15 cellular contexts compared by ENCODE assay signal in genomic region chr10:79220296-79220695, GRCh38.
A peak's percentile ranks its signal among the peaks of the same experiment; 100 is the strongest.
DNase-seq lines count a peak whose midpoint lies in the region; ATAC-seq and TF ChIP-seq lines count a peak whose summit lies in the region.
"Had no signal": no experiment of that assay in that cellular context is flagged by ENCODE, and none has a peak within 500 bp of the region (broad histone marks: within the 10 kb centered on the region; RNA-seq: fewer than 3 reads in every experiment).

No MANE protein-coding gene starts in this region.

- H3K9me3 ChIP-seq in HCT116 (ENCODE audit: control insufficient read depth in 1 of 2, insufficient read depth in 1 of 2, low read depth in 1 of 2, low read length in 2 of 2) (no peaks in the 10 kb centered on the region), adrenal gland (replicated peaks in 1 of 3) (no peaks in the 10 kb centered on the region), iPS-20b (ENCODE audit: insufficient read depth, low read depth, low read length) (no peaks in the 10 kb centered on the region), sigmoid colon (no peaks in the 10 kb centered on the region)

- TF ChIP-seq POLR2A in HCT116 (IDR thresholded peaks at IDR 0.05; ENCODE audit: borderline replicate concordance, extremely low read depth, insufficient read depth, insufficient read length) (no peak), adrenal gland (IDR thresholded peaks at IDR 0.05) (no peak), sigmoid colon (IDR thresholded peaks at IDR 0.05) (no peak)

- H3K36me3 ChIP-seq in HCT116 (ENCODE audit: control insufficient read depth in 1 of 2, insufficient read depth in 2 of 2, low read length in 2 of 2) (peaks cover 6 to 11% of the 10 kb centered on the region in 2 experiments; a peak in 1 of 4 replicates), adrenal gland (replicated peaks in 1 of 2) (peaks cover 0 to 26% of the 10 kb centered on the region in 2 donors), iPS-20b (ENCODE audit: insufficient read depth, low read depth, low read length) (peaks cover 34% of the 10 kb centered on the region), sigmoid colon (peaks cover 12 to 28% (median 21%) of the 10 kb centered on the region in 4 donors)

- no peak overlapping the region for H3K4me3 ChIP-seq in HCT116 (replicated peaks in 1 of 2; ENCODE audit: low read depth in 1 of 2, low read length in 2 of 2)
- H3K4me3 ChIP-seq in adrenal gland, result no peak overlapping the region
- no peak overlapping the region for H3K4me3 ChIP-seq in iPS-20b (ENCODE audit: low read length)
- H3K4me3 ChIP-seq in sigmoid colon, result no peak overlapping the region
- H3K4me3 ChIP-seq: PC-9 had no signal

- WGBS in adrenal gland, 4 donors, result 59 to 68% (median 64%) methylated on average over 7 of the region's 7 CpGs
- WGBS in sigmoid colon, 2 donors, result 79 to 82% methylated on average over 7 of the region's 7 CpGs

- no peaks in the 10 kb centered on the region for H3K4me1 ChIP-seq in HCT116 (ENCODE audit: control insufficient read depth in 1 of 2, insufficient read depth in 2 of 2, low read length in 2 of 2)
- peaks cover 32 to 55% of the 10 kb centered on the region in 2 donors for H3K4me1 ChIP-seq in adrenal gland (replicated peaks in 1 of 2)
- peaks cover 28% of the 10 kb centered on the region for H3K4me1 ChIP-seq in iPS-20b (ENCODE audit: insufficient read depth, low read length)
- peaks cover 0 to 87% (median 80%) of the 10 kb centered on the region in 4 donors for H3K4me1 ChIP-seq in sigmoid colon

- no peak overlapping the region for H2AFZ ChIP-seq in HCT116 (ENCODE audit: low read depth, low read length, poor library complexity, severe bottlenecking)
- H2AFZ ChIP-seq: PC-9 had no signal

- TF ChIP-seq RAD21 in HCT116 (IDR thresholded peaks at IDR 0.05; ENCODE audit: low read depth), result no peak

- H3K27ac ChIP-seq in HCT116 (ENCODE audit: low read depth, low read length) (no peak overlapping the region), adrenal gland (peak overlapping the region in 3 of 5 donors; percentile 83 to 93 (median 91)), iPS-20b (ENCODE audit: low read length) (no peak overlapping the region), sigmoid colon (peak overlapping the region; percentile 33 to 96 (median 90))
- H3K27ac ChIP-seq: PC-9 had no signal

- TF ChIP-seq EP300 in sigmoid colon (IDR thresholded peaks at IDR 0.05), result no peak

- BruUV-seq in HCT116 (replicated peaks; lab: Mats Ljungman, UMichigan), result no TSS peak

- ATAC-seq in HCT116, result peak; percentile 32; the same call in 1 of the 2 replicates
- no peak for ATAC-seq in GM21360 (IDR thresholded peaks at IDR 0.05; ENCODE audit: unreplicated experiment)
- no peak for ATAC-seq in HG03175 (IDR thresholded peaks at IDR 0.05; ENCODE audit: unreplicated experiment)

- no peaks in the 10 kb centered on the region for H3K79me2 ChIP-seq in HCT116 (ENCODE audit: insufficient read depth, low read length)

- H3K27me3 ChIP-seq in HCT116 (ENCODE audit: insufficient read depth, low read length) (no peaks in the 10 kb centered on the region), adrenal gland (no peaks in the 10 kb centered on the region), iPS-20b (ENCODE audit: insufficient read depth, low read length) (no peaks in the 10 kb centered on the region), sigmoid colon (no peaks in the 10 kb centered on the region)

- DNase-seq in HCT116 (ENCODE audit: low read depth, low spot score) (no peak), adrenal gland (no peak), sigmoid colon (no peak), COLO668 (lab: John Stamatoyannopoulos, UW; ENCODE audit: unreplicated experiment) (no peak), pons (ENCODE audit: low spot score) (no peak)
- DNase-seq: activated CD4-positive, alpha-beta T cell treated with anti-CD3 and anti-CD28 coated beads for 1 hour; activated naive CD8-positive, alpha-beta T cell treated with anti-CD3 and anti-CD28 coated beads, Interleukin-2, amount 10 ng/mL, durations not matched to agents 7 days and 5 days; activated T-cell treated with anti-CD3 and anti-CD28 coated beads for 4 hours; DMS79; NCI-H1048; PC-9; T-helper 1 cell had no signal

- H4K20me1 ChIP-seq in HCT116 (ENCODE audit: insufficient read depth), result no peaks in the 10 kb centered on the region

- CTCF ChIA-PET in HCT116 (lab: Charles Lee), result no interaction called here

- H3K9ac ChIP-seq in HCT116 (ENCODE audit: low read length) (no peak overlapping the region), iPS-20b (ENCODE audit: low read depth, low read length) (peak overlapping the region; percentile 64; the same call in 1 of the 2 replicates)

- no peaks in the 10 kb centered on the region for H3K9me2 ChIP-seq in HCT116 (ENCODE audit: insufficient read depth)

- TF ChIP-seq CTCF in HCT116 (IDR thresholded peaks at IDR 0.05 in 2 of 3, conservative IDR thresholded peaks at IDR 0.05 in 1 of 3; ENCODE audit: borderline replicate concordance in 1 of 3, insufficient read depth in 1 of 3, low read depth in 2 of 3, low read length in 2 of 3) (no peak), adrenal gland (IDR thresholded peaks at IDR 0.05) (no peak), sigmoid colon (IDR thresholded peaks at IDR 0.05) (no peak)

- RAD21 ChIA-PET in HCT116 (lab: Charles Lee; ENCODE audit: low non-redundant PET in 1 of 2, low total read pairs in 2 of 2, uncharacterized antibody in 2 of 2, unreplicated experiment in 2 of 2), result interaction anchor here in 1 of 2 experiments (0.8 kb wide), 1 partner anchor 132 kb away, joined by 3 read pairs; no protein-coding TSS in a partner anchor

- POLR2A ChIA-PET in HCT116 (lab: Charles Lee), result no interaction called here

- H3K4me2 ChIP-seq in HCT116 (ENCODE audit: low read length), result no peak overlapping the region
- H3K4me2 ChIP-seq: PC-9 had no signal

- intact Hi-C loops in HCT116 (cut with micrococcal nuclease), result no loop called here
- intact Hi-C loops in adrenal gland (cut with DNase I), result no loop called here
- intact Hi-C loops in sigmoid colon (cut with DNase I), result no loop called here

TF ChIP-seq in HCT116, 20 proteins besides CTCF, POLR2A, EP300 and RAD21:
- no peak for TF ChIP-seq EZH2 (IDR thresholded peaks at IDR 0.05)
- TF ChIP-seq YY1 (IDR thresholded peaks at IDR 0.05; ENCODE audit: extremely low read depth, insufficient replicate concordance, low read depth, low read length), result no peak
- no peak for TF ChIP-seq ATF3 (IDR thresholded peaks at IDR 0.05)
- no peak for TF ChIP-seq SP1 (IDR thresholded peaks at IDR 0.05; ENCODE audit: low read depth)
- TF ChIP-seq EGR1 (IDR thresholded peaks at IDR 0.05; ENCODE audit: low read depth), result no peak
- TF ChIP-seq POLR2AphosphoS5 (IDR thresholded peaks at IDR 0.05; ENCODE audit: low read depth, low read length), result no peak
- no peak for TF ChIP-seq CEBPB (IDR thresholded peaks at IDR 0.05; ENCODE audit: low read depth)
- TF ChIP-seq ZNF274 (IDR thresholded peaks at IDR 0.05; ENCODE audit: low read depth, low read length), result no peak
- no peak for TF ChIP-seq MAX (IDR thresholded peaks at IDR 0.05)
- no peak for TF ChIP-seq EZH2phosphoT487 (IDR thresholded peaks at IDR 0.05; ENCODE audit: borderline replicate concordance)

Comparison
In these comparisons a context has a peak if more than half of its experiments do, and no peak if none do; other contexts are left out.
1. H3K27ac ChIP-seq: peak in adrenal gland (3 of 5) and sigmoid colon (4 of 4); none in HCT116 (single experiment) and iPS-20b (single experiment).